ENCODE assay signal across 18 cellular contexts in the genomic region with DNA sequence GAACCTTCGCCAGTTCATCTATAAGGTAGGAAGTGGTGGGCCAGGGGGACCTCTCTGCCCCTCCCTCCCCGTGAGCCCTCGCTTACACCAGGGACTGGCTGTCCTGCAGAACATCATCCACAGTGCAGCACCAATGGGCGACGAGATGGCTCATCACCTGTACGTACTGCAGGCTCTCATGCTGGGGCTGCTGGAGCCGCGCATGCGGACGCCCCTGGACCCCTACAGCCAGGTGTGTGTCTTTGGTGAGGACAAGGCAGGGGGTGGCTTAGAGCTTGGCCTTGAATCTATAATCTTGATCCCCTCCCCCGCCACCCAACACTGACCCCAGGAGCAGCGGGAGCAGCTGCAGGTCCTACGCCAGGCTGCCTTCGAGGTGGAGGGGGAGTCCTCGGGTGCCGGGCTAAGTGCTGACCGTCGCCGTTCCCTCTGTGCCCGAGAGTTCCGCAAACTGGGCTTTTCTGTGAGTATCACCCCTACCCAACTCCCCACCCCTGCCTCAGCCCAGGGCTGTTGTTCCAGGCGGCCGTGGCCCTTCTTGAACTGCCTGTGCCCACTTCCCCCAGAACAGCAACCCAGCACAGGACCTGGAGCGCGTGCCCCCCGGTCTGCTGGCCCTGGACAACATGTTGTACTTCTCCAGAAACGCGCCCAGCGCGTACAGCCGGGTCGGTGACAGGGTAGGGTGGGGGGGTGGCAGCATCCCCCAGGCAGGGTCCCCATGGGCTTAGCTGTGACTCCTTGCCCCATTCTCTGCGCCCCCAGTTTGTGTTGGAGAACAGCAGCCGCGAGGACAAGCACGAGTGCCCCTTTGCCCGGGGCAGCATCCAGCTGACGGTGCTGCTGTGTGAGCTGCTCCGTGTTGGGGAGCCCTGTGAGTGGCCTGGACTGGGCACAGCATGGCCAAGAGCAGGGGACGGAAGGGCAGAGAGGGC. TPM values are rescaled to one million over a fixed set of nuclear protein-coding genes. Genes with fewer than 3 reads are reported as not detected.
DNase-seq lines count a peak whose midpoint lies in the region; ATAC-seq, FAIRE-seq and TF ChIP-seq lines count a peak whose summit lies in the region.
"Had no signal": no experiment of that assay in that cellular context is flagged by ENCODE, and none has a peak within 500 bp of the region (broad histone marks: within the 10 kb centered on the region; RNA-seq: fewer than 3 reads in every experiment).

No MANE protein-coding gene starts in this region.

- no peak for TF ChIP-seq POLR2A in GM12892 (IDR thresholded peaks at IDR 0.05; ENCODE audit: low read depth, low read length)

- H3K9me3 Mint-ChIP-seq in MCF 10A (ENCODE audit: unreplicated experiment): no peaks in the 10 kb centered on the region
- H3K9me3 Mint-ChIP-seq: CD14-positive monocyte; CD8-positive, alpha-beta T cell had no signal

- peaks cover 15% of the 10 kb centered on the region for H3K79me2 ChIP-seq in mammary epithelial cell (ENCODE audit: insufficient read depth, low read length)

- dilution Hi-C loops in mammary epithelial cell (cut with HindIII; ENCODE audit: low sequenced_read_pairs): no loop called here

- no peak overlapping the region for H3K4me3 ChIP-seq in mammary epithelial cell (replicated peaks in 1 of 3; ENCODE audit: insufficient read depth in 1 of 3, low read depth in 2 of 3, low read length in 3 of 3)
- H3K4me3 ChIP-seq in neuronal stem cell (ENCODE audit: low read length in 2 of 2): no peak overlapping the region

- peak overlapping the region; percentile 43 for H3K23ac ChIP-seq in neuronal stem cell (ENCODE audit: low read depth, low read length, poor library complexity)

- H2BK120ac ChIP-seq in neuronal stem cell (ENCODE audit: low read depth, low read length): no peak overlapping the region

- peaks cover 35% of the 10 kb centered on the region for H3K4me1 Mint-ChIP-seq in MCF 10A (ENCODE audit: insufficient read depth, unreplicated experiment)

- no peak overlapping the region for H4K91ac ChIP-seq in neuronal stem cell (ENCODE audit: low read depth, low read length, poor library complexity)

- in situ Hi-C loops in mammary epithelial cell (cut with MboI; ENCODE audit: low sequenced_read_pairs in 2 of 2): no loop called here

- H3K9ac ChIP-seq in mammary epithelial cell (ENCODE audit: insufficient read depth, low read length) (no peak overlapping the region), neuronal stem cell (ENCODE audit: low read depth, low read length, poor library complexity) (peak overlapping the region; percentile 30)

- BruUV-seq in mammary epithelial cell (replicated peaks; lab: Mats Ljungman, UMichigan): TSS peak; percentile 7
- BruUV-seq in MCF 10A (replicated peaks; lab: Mats Ljungman, UMichigan): no TSS peak

- no peak overlapping the region for H2BK15ac ChIP-seq in neuronal stem cell (ENCODE audit: low read length)

- no peak for TF ChIP-seq CTCF in mammary epithelial cell (conservative IDR thresholded peaks at IDR 0.05 in 1 of 2, IDR thresholded peaks at IDR 0.05 in 1 of 2; ENCODE audit: extremely low read depth in 1 of 2, insufficient read depth in 1 of 2, low read depth in 1 of 2, low read length in 2 of 2)
- no peak for TF ChIP-seq CTCF in MCF 10A (IDR thresholded peaks at IDR 0.05; ENCODE audit: unreplicated experiment)
- TF ChIP-seq CTCF in RWPE1 (conservative IDR thresholded peaks at IDR 0.05; ENCODE audit: low read depth): no peak

- no peaks in the 10 kb centered on the region for H3K79me1 ChIP-seq in neuronal stem cell (ENCODE audit: low read depth, low read length)

- H3K4me2 ChIP-seq in mammary epithelial cell (ENCODE audit: insufficient read depth, low read depth, low read length) (no peak overlapping the region), neuronal stem cell (ENCODE audit: insufficient read depth, low read length, poor library complexity, severe bottlenecking) (no peak overlapping the region)

- H3K36me3 ChIP-seq in mammary epithelial cell (ENCODE audit: insufficient read depth, low read length) (peaks cover 17% of the 10 kb centered on the region), neuronal stem cell (replicated peaks in 1 of 2; ENCODE audit: control insufficient read depth in 2 of 2, insufficient read depth in 2 of 2, low read length in 2 of 2) (peaks cover 36 to 71% of the 10 kb centered on the region in 2 donors)

- H4K8ac ChIP-seq in neuronal stem cell (ENCODE audit: low read depth, low read length): no peak overlapping the region

- ATAC-seq in GM21737 (IDR thresholded peaks at IDR 0.05; ENCODE audit: unreplicated experiment): no peak
- ATAC-seq: CD8-positive, alpha-beta T cell had no signal

- H3K4ac ChIP-seq in neuronal stem cell (ENCODE audit: low read length): no peak overlapping the region

- H3K27ac ChIP-seq in mammary epithelial cell (ENCODE audit: insufficient read depth, low read depth, low read length) (no peak overlapping the region), RWPE1 (peak overlapping the region; percentile 28), neuronal stem cell (replicated peaks; ENCODE audit: low read length) (no peak overlapping the region)
- H3K27ac ChIP-seq: 22Rv1, HL-60 had no signal

- H2AFZ ChIP-seq in mammary epithelial cell (ENCODE audit: low read depth, low read length): no peak overlapping the region
- H2AFZ ChIP-seq in neuronal stem cell (ENCODE audit: low read length): no peak overlapping the region

- FAIRE-seq in GM12892 (lab: Jason Lieb, UNC): no peak
- FAIRE-seq: GM18507 had no signal

- no peaks in the 10 kb centered on the region for H3K27me3 Mint-ChIP-seq in MCF 10A (ENCODE audit: insufficient read depth, unreplicated experiment)

- H2BK5ac ChIP-seq in neuronal stem cell (ENCODE audit: low read length): no peak overlapping the region

- H3K4me3 Mint-ChIP-seq in MCF 10A (ENCODE audit: unreplicated experiment): no peak overlapping the region
- H3K4me3 Mint-ChIP-seq: CD14-positive monocyte; CD8-positive, alpha-beta T cell had no signal

- H3K27ac Mint-ChIP-seq in MCF 10A (ENCODE audit: low read depth, unreplicated experiment): no peak overlapping the region
- H3K27ac Mint-ChIP-seq: CD14-positive monocyte; CD8-positive, alpha-beta T cell had no signal

- H3K4me1 ChIP-seq in mammary epithelial cell (ENCODE audit: insufficient read depth, low read length): peaks cover 33% of the 10 kb centered on the region
- peaks cover 0 to 16% of the 10 kb centered on the region in 2 donors for H3K4me1 ChIP-seq in neuronal stem cell (ENCODE audit: control insufficient read depth in 2 of 2, insufficient read depth in 1 of 2, low read depth in 1 of 2, low read length in 2 of 2)

- POLR2A ChIA-PET in MCF 10A (lab: Yijun Ruan, JAX): interaction anchor here (0.6 to 0.9 kb wide), 2 partner anchors 20 to 45 kb away, joined by 3 read pairs; no protein-coding TSS in a partner anchor
- POLR2A ChIA-PET in RWPE1 (lab: Yijun Ruan, JAX; ENCODE audit: low non-redundant PET): interaction anchor here (0.7 kb wide), 1 partner anchor 45 kb away, joined by 5 read pairs; no protein-coding TSS in a partner anchor

- intact Hi-C loops in mammary epithelial cell (cut with micrococcal nuclease) (no loop called here), MCF 10A (cut with micrococcal nuclease) (no loop called here)

- H3K9me3 ChIP-seq in mammary epithelial cell (replicated peaks; ENCODE audit: insufficient read depth, low read length) (no peaks in the 10 kb centered on the region), neuronal stem cell (replicated peaks in 1 of 2; ENCODE audit: control insufficient read depth in 2 of 2, insufficient read depth in 1 of 2, low read depth in 1 of 2, low read length in 2 of 2) (no peaks in the 10 kb centered on the region)

- WGBS in mammary epithelial cell (ENCODE audit: low coverage, missing lambda C conversion rate): 100% methylated on average over 12 of the region's 40 CpGs
- WGBS in neuronal stem cell (ENCODE audit: extremely low coverage in 2 of 2, insufficient read length in 2 of 2, insufficient replicate concordance in 1 of 2), 2 donors: no CpG with 5 or more reads among the region's 40 CpGs

- CTCF ChIA-PET in mammary epithelial cell (lab: Charles Lee; ENCODE audit: low non-redundant PET) (no interaction called here), MCF 10A (lab: Yijun Ruan, JAX) (interaction anchor here (0.6 to 1.4 kb wide), 5 partner anchors 32 to 309 kb away, joined by 3 to 5 read pairs (median 3); no protein-coding TSS in a partner anchor), RWPE1 (lab: Yijun Ruan, JAX) (no interaction called here)

- no peak for DNase-seq in mammary epithelial cell
- no peak for DNase-seq in MCF 10A (ENCODE audit: unreplicated experiment)
- DNase-seq in RWPE1 (ENCODE audit: low spot score): no peak
- DNase-seq in neuronal stem cell (ENCODE audit: low spot score): no peak
- DNase-seq in GM12892 (ENCODE audit: insufficient read length): no peak
- DNase-seq: CD8-positive, alpha-beta T cell; COR-L47; DMS53; GF-D8; GOT3; HCEC 1CT; KBM-7 had no signal

- no peaks in the 10 kb centered on the region for H4K20me1 ChIP-seq in mammary epithelial cell (ENCODE audit: insufficient read depth, low read length)

- H2BK12ac ChIP-seq in neuronal stem cell (ENCODE audit: low read length): no peak overlapping the region

- no peak overlapping the region for H3K18ac ChIP-seq in neuronal stem cell (ENCODE audit: low read length)

- no peak overlapping the region for H2AK5ac ChIP-seq in neuronal stem cell (ENCODE audit: low read depth, low read length)

- H3K27me3 ChIP-seq in mammary epithelial cell (ENCODE audit: insufficient read depth, low read length) (no peaks in the 10 kb centered on the region), neuronal stem cell (ENCODE audit: control insufficient read depth in 3 of 3, insufficient read depth in 3 of 3, low read depth in 1 of 3, low read length in 3 of 3) (peaks cover 0 to 5% (median 0%) of the 10 kb centered on the region in 3 experiments)

- H3K36me3 Mint-ChIP-seq in MCF 10A (ENCODE audit: insufficient read depth, unreplicated experiment): peaks cover 39% of the 10 kb centered on the region

- H3K14ac ChIP-seq in neuronal stem cell (ENCODE audit: low read length): peak overlapping the region; percentile 38

RNA-seq across cellular contexts. Expression of a gene that starts 2.7 kb away (rescaled TPM):
- total RNA-seq in mammary epithelial cell (10 to 100 TPM; 25.8 to 29.0 TPM), MCF 10A (2022) (9.6 and 12.0 TPM in 2 replicates)
- polyA plus RNA-seq in mammary epithelial cell: 37.4 TPM
- 21.3 TPM for polyA minus RNA-seq in mammary epithelial cell
- polyA plus RNA-seq in neuronal stem cell (2013, experiment 1 of 2): 0.79 TPM
- polyA plus RNA-seq in neuronal stem cell (2013, experiment 2 of 2): 0.65 TPM
- 1.2 TPM for polyA plus RNA-seq in GM12892 (2012; ENCODE audit: missing spikeins)

RNA-seq across cellular contexts. Expression of a gene that starts 9.7 kb away (rescaled TPM):
- total RNA-seq in mammary epithelial cell (10 to 100 TPM; 48.8 to 64.4 TPM), MCF 10A (2022) (81.0 and 85.5 TPM in 2 replicates)
- polyA plus RNA-seq in mammary epithelial cell: 88.7 TPM
- polyA minus RNA-seq in mammary epithelial cell: 115 TPM
- polyA plus RNA-seq in neuronal stem cell (2013, experiment 1 of 2): 43.7 TPM
- polyA plus RNA-seq in neuronal stem cell (2013, experiment 2 of 2): 41.6 TPM
- polyA plus RNA-seq in GM12892 (2012; ENCODE audit: missing spikeins): 56.2 TPM

RNA-seq across cellular contexts. Expression of a gene that starts 11.7 kb away (rescaled TPM):
- total RNA-seq in mammary epithelial cell (not detected), MCF 10A (2022) (not detected in 2 replicates)
- polyA plus RNA-seq in mammary epithelial cell: 0.03 TPM
- not detected for polyA minus RNA-seq in mammary epithelial cell
- not detected for polyA plus RNA-seq in neuronal stem cell (2013, experiment 1 of 2)
- 0.03 TPM for polyA plus RNA-seq in neuronal stem cell (2013, experiment 2 of 2)
- polyA plus RNA-seq in GM12892 (2012; ENCODE audit: missing spikeins): not detected
- total RNA-seq: CD8-positive, alpha-beta T cell had no signal
- polyA plus RNA-seq: BJ had no signal

RNA-seq across cellular contexts. Expression of a gene that starts 17.9 kb away (rescaled TPM):
- 10 to 100 TPM in 1 of 2 donors, 1 to 10 TPM in 1; 8.0 to 24.9 TPM for total RNA-seq in mammary epithelial cell
- polyA plus RNA-seq in mammary epithelial cell: 12.1 TPM
- polyA minus RNA-seq in mammary epithelial cell: 3.9 TPM
- 18.1 and 18.7 TPM in 2 replicates for total RNA-seq in MCF 10A (2022)
- 20.9 TPM for polyA plus RNA-seq in neuronal stem cell (2013, experiment 1 of 2)
- 17.1 TPM for polyA plus RNA-seq in neuronal stem cell (2013, experiment 2 of 2)
- 25.5 TPM for polyA plus RNA-seq in GM12892 (2012; ENCODE audit: missing spikeins)

RNA-seq across cellular contexts. Expression of a gene that starts 25.3 kb away (rescaled TPM):
- total RNA-seq in mammary epithelial cell (10 to 100 TPM; 24.5 to 43.1 TPM), MCF 10A (2022) (44.4 and 55.5 TPM in 2 replicates)
- 62.9 TPM for polyA plus RNA-seq in mammary epithelial cell
- polyA minus RNA-seq in mammary epithelial cell: 54.5 TPM
- polyA plus RNA-seq in neuronal stem cell (2013, experiment 1 of 2): 22.6 TPM
- 21.1 TPM for polyA plus RNA-seq in neuronal stem cell (2013, experiment 2 of 2)
- 34.9 TPM for polyA plus RNA-seq in GM12892 (2012; ENCODE audit: missing spikeins)
